In genomic region chr22:25113316-25113721, GRCh38 we compare ENCODE assay signal across 13 cellular contexts.
DNase-seq lines count a peak whose midpoint lies in the region; ATAC-seq and TF ChIP-seq lines count a peak whose summit lies in the region.
"Had no signal": no experiment of that assay in that cellular context is flagged by ENCODE, and none has a peak within 500 bp of the region (broad histone marks: within the 10 kb centered on the region; RNA-seq: fewer than 3 reads in every experiment).

No MANE protein-coding gene starts in this region.

- TF ChIP-seq CTCF in colonic mucosa (IDR thresholded peaks at IDR 0.05) (no peak), lung (IDR thresholded peaks at IDR 0.05; ENCODE audit: control extremely low read depth, extremely low read depth) (no peak), thoracic aorta (IDR thresholded peaks at IDR 0.05) (no peak)

- intact Hi-C loops in colonic mucosa (cut with DNase I): loop anchor here (5.0 kb wide), 1 partner anchor 59 kb away; no protein-coding TSS in a partner anchor

- H3K9me3 ChIP-seq in colonic mucosa: no peaks in the 10 kb centered on the region
- H3K9me3 ChIP-seq in lung (ENCODE audit: control insufficient read depth in 2 of 2, insufficient read depth in 1 of 2, low read length in 1 of 2): peaks cover 0 to 3% of the 10 kb centered on the region in 2 donors
- H3K9me3 ChIP-seq in thoracic aorta: no peaks in the 10 kb centered on the region

- H3K4me3 ChIP-seq in colonic mucosa: no peak overlapping the region
- no peak overlapping the region for H3K4me3 ChIP-seq in lung
- H3K4me3 ChIP-seq in thoracic aorta: no peak overlapping the region

- peaks cover 10% of the 10 kb centered on the region for H3K4me1 ChIP-seq in colonic mucosa
- H3K4me1 ChIP-seq in lung (ENCODE audit: control insufficient read depth in 2 of 2, insufficient read depth in 2 of 2, low read length in 2 of 2): peaks cover 0 to 18% of the 10 kb centered on the region in 2 donors
- peaks cover 30 to 42% of the 10 kb centered on the region in 2 donors for H3K4me1 ChIP-seq in thoracic aorta (ENCODE audit: control insufficient read depth in 1 of 2, low read depth in 2 of 2)

- H3K27ac ChIP-seq in colonic mucosa (peak overlapping the region; percentile 42), lung (ENCODE audit: low read depth in 1 of 2, low read length in 1 of 2) (peak overlapping the region; percentile 22 to 92), thoracic aorta (peak overlapping the region; percentile 88 to 89)

- H3K27me3 ChIP-seq in colonic mucosa (no peaks in the 10 kb centered on the region), lung (ENCODE audit: control insufficient read depth, insufficient read depth) (no peaks in the 10 kb centered on the region), thoracic aorta (replicated peaks; ENCODE audit: insufficient read depth) (no peaks in the 10 kb centered on the region)

- 51 to 79% methylated on average over 7 of the region's 7 CpGs for WGBS in lung, 2 donors

- H3K36me3 ChIP-seq in colonic mucosa: no peaks in the 10 kb centered on the region
- no peaks in the 10 kb centered on the region for H3K36me3 ChIP-seq in lung (ENCODE audit: control insufficient read depth in 2 of 2, insufficient read depth in 2 of 2, low read length in 2 of 2)
- H3K36me3 ChIP-seq in thoracic aorta: peaks cover 6% of the 10 kb centered on the region

- DNase-seq in RPMI7951 (ENCODE audit: low read depth) (peak; percentile 13), colonic mucosa (peak; percentile 55), lung (ENCODE audit: low spot score) (peak; percentile 48), thoracic aorta (ENCODE audit: low spot score) (no peak), SK-N-DZ (ENCODE audit: low spot score) (no peak)
- DNase-seq in stimulated activated CD4-positive, alpha-beta T cell treated with anti-CD3 and anti-CD28 coated beads, Interleukin-4, amount 100 ng/mL, for 1 hour: no peak
- DNase-seq in activated T-cell treated with anti-CD3 and anti-CD28 coated beads, Interleukin-2, amount 50 U/mL, for 48 hours: no peak
- DNase-seq: activated T-cell treated with anti-CD3 and anti-CD28 coated beads, Interleukin-2, amount 50 U/mL, for 4 hours; cerebellar nuclear complex; DMS 273 treated with DMSO at 0.1 percent for 48 hours; NCI-H187 had no signal

- peak overlapping the region in 1 of 2 donors; percentile 80 for H3K9ac ChIP-seq in colonic mucosa (ENCODE audit: low read depth in 2 of 2, low read length in 2 of 2)

- peak; percentile 25 for ATAC-seq in lung (ENCODE audit: insufficient read depth, low FRiP score)
- no peak for ATAC-seq in thoracic aorta (ENCODE audit: insufficient number of reproducible peaks, low FRiP score, low read depth)
- no peak for ATAC-seq in HG03442 (IDR thresholded peaks at IDR 0.05; ENCODE audit: unreplicated experiment)
- ATAC-seq: activated T-cell treated with anti-CD3 and anti-CD28 coated beads, Interleukin-2, amount 50 U/mL, for 4 hours; natural killer cell treated with Interleukin-12 subunit alpha and Interleukin-12 subunit beta and Interleukin-15 and Interleukin-18, amount 100 ng/mL, for 72 hours had no signal

Comparison
In these comparisons a context has a peak if more than half of its experiments do, and no peak if none do; other contexts are left out.
1. DNase-seq: peak in RPMI7951 (single experiment), colonic mucosa (single experiment) and lung (single experiment); none in thoracic aorta (single experiment), SK-N-DZ (single experiment), stimulated activated CD4-positive, alpha-beta T cell treated with anti-CD3 and anti-CD28 coated beads, Interleukin-4, amount 100 ng/mL, for 1 hour (single experiment) and activated T-cell treated with anti-CD3 and anti-CD28 coated beads, Interleukin-2, amount 50 U/mL, for 48 hours (0 of 2).
2. Peak in every context shown above with its lines, with median percentiles within 50 percentile points of each other: H3K27ac ChIP-seq.